In the genomic region with DNA sequence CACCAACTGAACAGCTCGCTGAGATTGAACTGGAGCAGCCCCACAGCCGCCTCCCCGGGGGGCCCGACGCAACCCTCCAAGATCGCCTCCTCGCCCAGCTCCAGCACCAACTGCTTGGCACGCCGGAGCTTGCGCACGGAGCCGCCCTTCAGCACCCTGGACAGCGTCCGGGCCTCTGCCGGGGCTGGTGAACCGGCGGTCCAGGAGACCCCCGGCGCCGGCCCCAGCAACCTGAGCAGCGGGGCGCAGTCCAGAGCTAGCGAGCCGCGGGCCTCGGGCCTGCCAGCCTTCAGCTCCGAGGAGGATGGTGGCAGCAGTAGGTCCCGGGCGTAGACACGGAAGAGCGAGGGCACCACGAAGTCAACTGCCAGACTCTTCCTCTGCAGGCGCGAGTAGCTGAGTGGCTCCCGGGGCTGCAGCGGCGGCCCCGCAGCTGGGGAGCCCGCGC, we compare ENCODE assay signal across 8 cellular contexts. TPM values are rescaled to one million over a fixed set of nuclear protein-coding genes. Genes with fewer than 3 reads are reported as not detected.
DNase-seq lines count a peak whose midpoint lies in the region; ATAC-seq and TF ChIP-seq lines count a peak whose summit lies in the region.

No MANE protein-coding gene starts in this region.

- no peak overlapping the region for H3K27ac ChIP-seq in right atrium auricular region

- DNase-seq in Right ventricle myocardium superior, result peak; percentile 75
- no peak for DNase-seq in right atrium auricular region (ENCODE audit: low spot score)
- peak; percentile 86 for DNase-seq in activated CD8-positive, alpha-beta memory T cell treated with anti-CD3 and anti-CD28 coated beads, Interleukin-2, amount 50 U/mL, for 48 hours
- DNase-seq in fibroblast of the aortic adventitia (ENCODE audit: low read depth), result peak; percentile 16
- DNase-seq in nucleus accumbens (lab: John Stamatoyannopoulos, UW), result peak in 39 of 56 donors; percentile 3 to 62 (median 24)
- no peak for DNase-seq in SIG-M5 (lab: John Stamatoyannopoulos, UW)
- no peak for DNase-seq in lower leg skin (ENCODE audit: low spot score in 2 of 2)

- intact Hi-C loops in Right ventricle myocardium superior (cut with DNase I), result loop anchor here (5.0 to 10.0 kb wide), 2 partner anchors 107 to 965 kb away; no protein-coding TSS in a partner anchor
- intact Hi-C loops in lower leg skin (cut with DNase I; ENCODE audit: low total_unique reads), result loop anchor here (5.0 to 10.0 kb wide), 2 partner anchors 105 to 152 kb away; no protein-coding TSS in a partner anchor

- no peaks in the 10 kb centered on the region for H3K9me3 ChIP-seq in right atrium auricular region

- no peak for TF ChIP-seq POLR2A in lower leg skin (IDR thresholded peaks at IDR 0.05)

- ATAC-seq in Right ventricle myocardium superior (ENCODE audit: poor library complexity) (peak; percentile 64), GM18517 (IDR thresholded peaks at IDR 0.05; ENCODE audit: unreplicated experiment) (no peak)

- peaks cover 0 to 28% of the 10 kb centered on the region in 2 donors for H3K4me1 ChIP-seq in right atrium auricular region

- H3K27me3 ChIP-seq in right atrium auricular region, result peaks cover 3 to 13% of the 10 kb centered on the region in 2 donors

- H3K4me3 ChIP-seq in right atrium auricular region (peak overlapping the region in 1 of 2 donors; percentile 49), fibroblast of the aortic adventitia (ENCODE audit: low read depth, low read length) (no peak overlapping the region), lower leg skin (ENCODE audit: low read depth, poor library complexity, severe bottlenecking) (no peak overlapping the region)

- H3K36me3 ChIP-seq in right atrium auricular region, result no peaks in the 10 kb centered on the region

- WGBS in lower leg skin, 2 donors, result 0 to 2% methylated on average over 6 to 34 of the region's 40 CpGs

- TF ChIP-seq CTCF in right atrium auricular region (IDR thresholded peaks at IDR 0.05) (no peak), fibroblast of the aortic adventitia (IDR thresholded peaks at IDR 0.05; ENCODE audit: insufficient read depth, low read length) (no peak), lower leg skin (IDR thresholded peaks at IDR 0.05) (no peak)

RNA-seq across cellular contexts. Expression of a gene that starts 1.2 kb away (rescaled TPM):
- 0.16 TPM for total RNA-seq in Right ventricle myocardium superior
- total RNA-seq in right atrium auricular region, result under 1 TPM; 0.16 to 0.26 TPM
- total RNA-seq in fibroblast of the aortic adventitia (ENCODE audit: low replicate concordance), result 0.27 and 0.82 TPM in 2 replicates
- under 1 TPM in 1 of 4 donors, not detected in 3; 0.66 TPM for total RNA-seq in lower leg skin

Comparison
In these comparisons a context has a peak if more than half of its experiments do, and no peak if none do; other contexts are left out.
1. DNase-seq: peak in Right ventricle myocardium superior (single experiment), activated CD8-positive, alpha-beta memory T cell treated with anti-CD3 and anti-CD28 coated beads, Interleukin-2, amount 50 U/mL, for 48 hours (single experiment), fibroblast of the aortic adventitia (single experiment) and nucleus accumbens (39 of 56); none in right atrium auricular region (single experiment), SIG-M5 (single experiment) and lower leg skin (0 of 2).